ENCODE assay signal across 21 cellular contexts in genomic region chr10:46515402-46516192, GRCh38. TPM values are rescaled to one million over a fixed set of nuclear protein-coding genes. Genes with fewer than 3 reads are reported as not detected.
A peak's percentile ranks its signal among the peaks of the same experiment; 100 is the strongest.
DNase-seq lines count a peak whose midpoint lies in the region; ATAC-seq and TF ChIP-seq lines count a peak whose summit lies in the region.
"Had no signal": no experiment of that assay in that cellular context is flagged by ENCODE, and none has a peak within 500 bp of the region (broad histone marks: within the 10 kb centered on the region; RNA-seq: fewer than 3 reads in every experiment).

No MANE protein-coding gene starts in this region.

- H3K4me1 Mint-ChIP-seq in activated T-cell treated with anti-CD3 and anti-CD28 coated beads, Interleukin-2, amount 50 U/mL, for 24 hours (ENCODE audit: low read depth): no peaks in the 10 kb centered on the region
- H3K4me1 Mint-ChIP-seq in endodermal cell: no peaks in the 10 kb centered on the region
- H3K4me1 Mint-ChIP-seq in stimulated activated memory B cell treated with anti-CD40 and anti-IgM and Interleukin-4, amounts not matched to agents 10 μg/mL and 1 μg/mL and 100 μg/mL, for 72 hours: no peaks in the 10 kb centered on the region
- H3K4me1 Mint-ChIP-seq: activated CD4-positive, alpha-beta T cell treated with anti-CD3 and anti-CD28 coated beads for 36 hours had no signal

- no peak for ATAC-seq in RWPE2 (ENCODE audit: low read depth)
- ATAC-seq in stimulated activated memory B cell treated with anti-CD40 and anti-IgM and Interleukin-4, amounts not matched to agents 10 μg/mL and 1 μg/mL and 100 μg/mL, for 72 hours: peak; percentile 16
- ATAC-seq: activated CD4-positive, alpha-beta T cell treated with anti-CD3 and anti-CD28 coated beads for 36 hours; esophagus mucosa; gastroesophageal sphincter had no signal

- TF ChIP-seq CTCF in RWPE2 (IDR thresholded peaks at IDR 0.05; ENCODE audit: poor library complexity, severe bottlenecking) (no peak), endodermal cell (conservative IDR thresholded peaks at IDR 0.05) (no peak), esophagus muscularis mucosa (IDR thresholded peaks at IDR 0.05) (no peak)

- DNase-seq in activated T-cell treated with anti-CD3 and anti-CD28 coated beads, Interleukin-2, amount 50 U/mL, for 48 hours: peak; percentile 7 to 12
- DNase-seq in activated T-cell treated with anti-CD3 and anti-CD28 coated beads, Interleukin-2, amount 50 U/mL, for 24 hours: no peak
- DNase-seq in RWPE2 (ENCODE audit: low spot score) (peak; percentile 61), endodermal cell (peak; percentile 29), esophagus muscularis mucosa (ENCODE audit: extremely low spot score) (no peak), DMS53 treated with DMSO at 0.1 percent for 48 hours (lab: John Stamatoyannopoulos, UW; ENCODE audit: unreplicated experiment) (no peak)
- DNase-seq in central memory CD4-positive, alpha-beta T cell: no peak
- DNase-seq: activated CD4-positive, alpha-beta T cell treated with anti-CD3 and anti-CD28 coated beads for 36 hours; amygdala; caudate nucleus; effector CD4-positive, alpha-beta T cell; NCI-H1417 treated with DMSO at 0.1 percent for 48 hours; NCI-H524 treated with DMSO at 0.1 percent for 48 hours had no signal

- TF ChIP-seq EP300 in esophagus muscularis mucosa (IDR thresholded peaks at IDR 0.05): no peak

- H3K36me3 ChIP-seq in RWPE2 (ENCODE audit: low read depth) (no peaks in the 10 kb centered on the region), endodermal cell (ENCODE audit: control insufficient read depth, insufficient read depth, low read length) (no peaks in the 10 kb centered on the region), esophagus muscularis mucosa (no peaks in the 10 kb centered on the region)
- H3K36me3 ChIP-seq: gastroesophageal sphincter, prostate gland, uterus had no signal

- intact Hi-C loops in esophagus muscularis mucosa (cut with DNase I): no loop called here

- no peak overlapping the region for H3K27ac ChIP-seq in RWPE2 (ENCODE audit: poor library complexity, severe bottlenecking)
- H3K27ac ChIP-seq in endodermal cell (ENCODE audit: low read depth, low read length): no peak overlapping the region
- no peak overlapping the region for H3K27ac ChIP-seq in esophagus muscularis mucosa (replicated peaks in 1 of 4)
- H3K27ac ChIP-seq: gastroesophageal sphincter, prostate gland, skin epidermis, uterus had no signal

- H3K9me3 ChIP-seq in RWPE2 (ENCODE audit: severe bottlenecking) (no peaks in the 10 kb centered on the region), endodermal cell (ENCODE audit: control insufficient read depth, low read length) (no peaks in the 10 kb centered on the region), esophagus muscularis mucosa (no peaks in the 10 kb centered on the region)
- H3K9me3 ChIP-seq: gastroesophageal sphincter, prostate gland, uterus had no signal

- H3K4me1 ChIP-seq in RWPE2 (ENCODE audit: insufficient read depth, poor library complexity, severe bottlenecking): peaks cover 3% of the 10 kb centered on the region
- no peaks in the 10 kb centered on the region for H3K4me1 ChIP-seq in endodermal cell (ENCODE audit: control insufficient read depth, insufficient read depth, low read length)
- peaks cover 0 to 12% (median 11%) of the 10 kb centered on the region in 4 donors for H3K4me1 ChIP-seq in esophagus muscularis mucosa
- H3K4me1 ChIP-seq: prostate gland, uterus had no signal

- WGBS in endodermal cell (ENCODE audit: insufficient coverage in 1 of 2, insufficient read length in 1 of 2), 2 experiments: 90 to 100% methylated on average over 3 of the region's 3 CpGs
- 86% methylated on average over 3 of the region's 3 CpGs for WGBS in esophagus muscularis mucosa

- H3K27ac Mint-ChIP-seq in activated T-cell treated with anti-CD3 and anti-CD28 coated beads, Interleukin-2, amount 50 U/mL, for 24 hours: no peak overlapping the region
- no peak overlapping the region for H3K27ac Mint-ChIP-seq in endodermal cell
- H3K27ac Mint-ChIP-seq in stimulated activated memory B cell treated with anti-CD40 and anti-IgM and Interleukin-4, amounts not matched to agents 10 μg/mL and 1 μg/mL and 100 μg/mL, for 72 hours: no peak overlapping the region
- H3K27ac Mint-ChIP-seq: activated CD4-positive, alpha-beta T cell treated with anti-CD3 and anti-CD28 coated beads for 36 hours had no signal

- H3K27me3 Mint-ChIP-seq in activated T-cell treated with anti-CD3 and anti-CD28 coated beads, Interleukin-2, amount 50 U/mL, for 24 hours: no peaks in the 10 kb centered on the region
- no peaks in the 10 kb centered on the region for H3K27me3 Mint-ChIP-seq in endodermal cell (ENCODE audit: insufficient read depth)
- H3K27me3 Mint-ChIP-seq in stimulated activated memory B cell treated with anti-CD40 and anti-IgM and Interleukin-4, amounts not matched to agents 10 μg/mL and 1 μg/mL and 100 μg/mL, for 72 hours: no peaks in the 10 kb centered on the region

- H3K4me3 ChIP-seq in RWPE2 (ENCODE audit: severe bottlenecking): no peak overlapping the region
- no peak overlapping the region for H3K4me3 ChIP-seq in endodermal cell (ENCODE audit: low read length)
- H3K4me3 ChIP-seq in esophagus muscularis mucosa: no peak overlapping the region
- H3K4me3 ChIP-seq: gastroesophageal sphincter, prostate gland, skin epidermis, uterus had no signal

- no peaks in the 10 kb centered on the region for H3K36me3 Mint-ChIP-seq in activated T-cell treated with anti-CD3 and anti-CD28 coated beads, Interleukin-2, amount 50 U/mL, for 24 hours (ENCODE audit: low read depth)
- H3K36me3 Mint-ChIP-seq in endodermal cell (ENCODE audit: low read depth): no peaks in the 10 kb centered on the region
- no peaks in the 10 kb centered on the region for H3K36me3 Mint-ChIP-seq in stimulated activated memory B cell treated with anti-CD40 and anti-IgM and Interleukin-4, amounts not matched to agents 10 μg/mL and 1 μg/mL and 100 μg/mL, for 72 hours

- TF ChIP-seq POLR2A in esophagus muscularis mucosa (IDR thresholded peaks at IDR 0.05; ENCODE audit: low read depth): no peak

- H3K4me3 Mint-ChIP-seq in activated T-cell treated with anti-CD3 and anti-CD28 coated beads, Interleukin-2, amount 50 U/mL, for 24 hours: no peak overlapping the region
- no peak overlapping the region for H3K4me3 Mint-ChIP-seq in endodermal cell
- H3K4me3 Mint-ChIP-seq in stimulated activated memory B cell treated with anti-CD40 and anti-IgM and Interleukin-4, amounts not matched to agents 10 μg/mL and 1 μg/mL and 100 μg/mL, for 72 hours: no peak overlapping the region
- H3K4me3 Mint-ChIP-seq: activated CD4-positive, alpha-beta T cell treated with anti-CD3 and anti-CD28 coated beads for 36 hours had no signal

- H3K9ac ChIP-seq in endodermal cell (ENCODE audit: extremely low read depth, low read length, poor library complexity, severe bottlenecking): no peak overlapping the region

- H3K27me3 ChIP-seq in RWPE2 (ENCODE audit: insufficient read depth, poor library complexity, severe bottlenecking): no peaks in the 10 kb centered on the region
- no peaks in the 10 kb centered on the region for H3K27me3 ChIP-seq in endodermal cell (ENCODE audit: control insufficient read depth, insufficient read depth, low read length, poor library complexity, severe bottlenecking)
- H3K27me3 ChIP-seq in esophagus muscularis mucosa: no peaks in the 10 kb centered on the region
- H3K27me3 ChIP-seq: gastroesophageal sphincter, uterus had no signal

- H3K9me3 Mint-ChIP-seq in activated T-cell treated with anti-CD3 and anti-CD28 coated beads, Interleukin-2, amount 50 U/mL, for 24 hours: no peaks in the 10 kb centered on the region
- no peaks in the 10 kb centered on the region for H3K9me3 Mint-ChIP-seq in endodermal cell
- H3K9me3 Mint-ChIP-seq in stimulated activated memory B cell treated with anti-CD40 and anti-IgM and Interleukin-4, amounts not matched to agents 10 μg/mL and 1 μg/mL and 100 μg/mL, for 72 hours: no peaks in the 10 kb centered on the region

RNA-seq across cellular contexts. Expression of gene GPRIN2, which starts 40.9 kb away (rescaled TPM):
- total RNA-seq in endodermal cell (10 to 100 TPM; 16.1 to 25.2 TPM), esophagus muscularis mucosa (1 to 10 TPM in 2 of 4 donors, not detected in 2; 1.3 to 2.2 TPM)
- 4.7 TPM for polyA plus RNA-seq in endodermal cell (2013, experiment 1 of 2)
- polyA plus RNA-seq in endodermal cell (2013, experiment 2 of 2): 3.0 TPM
- total RNA-seq: A673; activated CD4-positive, alpha-beta T cell treated with anti-CD3 and anti-CD28 coated beads for 36 hours had no signal

RNA-seq across cellular contexts. Expression of gene NPY4R, which starts 49.8 kb away (rescaled TPM):
- under 1 TPM; 0.24 to 0.49 TPM for total RNA-seq in endodermal cell
- not detected for polyA plus RNA-seq in endodermal cell (2013, experiment 1 of 2)
- polyA plus RNA-seq in endodermal cell (2013, experiment 2 of 2): not detected
- not detected for total RNA-seq in esophagus muscularis mucosa
- total RNA-seq: A673; activated CD4-positive, alpha-beta T cell treated with anti-CD3 and anti-CD28 coated beads for 36 hours; gastroesophageal sphincter; uterus had no signal
- polyA plus RNA-seq: neural cell had no signal

Comparison
In these comparisons a context has a peak if more than half of its experiments do, and no peak if none do; other contexts are left out.
1. DNase-seq: peak in activated T-cell treated with anti-CD3 and anti-CD28 coated beads, Interleukin-2, amount 50 U/mL, for 48 hours (2 of 2), RWPE2 (single experiment) and endodermal cell (single experiment); none in activated T-cell treated with anti-CD3 and anti-CD28 coated beads, Interleukin-2, amount 50 U/mL, for 24 hours (single experiment), esophagus muscularis mucosa (single experiment), DMS53 treated with DMSO at 0.1 percent for 48 hours (single experiment) and central memory CD4-positive, alpha-beta T cell (single experiment).
2. RNA of gene GPRIN2, which starts 40.9 kb away (total RNA-seq): 16.1 to 25.2 TPM in endodermal cell; 1.3 to 2.2 TPM in esophagus muscularis mucosa; every median in the first group is over 4 times any median in the second.